9 cellular contexts compared by ENCODE assay signal in genomic region chr7:134885967-134886352, GRCh38.
A peak's percentile ranks its signal among the peaks of the same experiment; 100 is the strongest.
DNase-seq lines count a peak whose midpoint lies in the region; ATAC-seq, FAIRE-seq and TF ChIP-seq lines count a peak whose summit lies in the region.
"Had no signal": no experiment of that assay in that cellular context is flagged by ENCODE, and none has a peak within 500 bp of the region (broad histone marks: within the 10 kb centered on the region; RNA-seq: fewer than 3 reads in every experiment).

No MANE protein-coding gene starts in this region.

- peaks cover 31% of the 10 kb centered on the region for H3K79me2 ChIP-seq in endothelial cell of umbilical vein (ENCODE audit: control insufficient read depth, insufficient read depth, low read length)

- no peak overlapping the region for H3K4me3 Mint-ChIP-seq in nephron

- H3K4me3 ChIP-seq in BJ (ENCODE audit: low read depth, low read length) (no peak overlapping the region), endothelial cell of umbilical vein (replicated peaks in 1 of 3; ENCODE audit: insufficient read depth in 1 of 3, low read depth in 1 of 3, low read length in 3 of 3) (no peak overlapping the region)

- no peaks in the 10 kb centered on the region for H3K9me1 ChIP-seq in endothelial cell of umbilical vein (replicated peaks; ENCODE audit: control insufficient read depth, extremely low read depth, insufficient read depth, low read length)

- H4K20me1 ChIP-seq in endothelial cell of umbilical vein (replicated peaks; ENCODE audit: control insufficient read depth, extremely low read depth, insufficient read depth, low read length) = no peaks in the 10 kb centered on the region

- no peaks in the 10 kb centered on the region for H3K9me3 ChIP-seq in endothelial cell of umbilical vein (replicated peaks; ENCODE audit: control insufficient read depth, insufficient read depth, low read length)

- dilution Hi-C loops in endothelial cell of umbilical vein (cut with MboI; ENCODE audit: extremely low pct_ligation_motif_present, low sequenced_read_pairs) = no loop called here

- no peak for ATAC-seq in HG02840 (IDR thresholded peaks at IDR 0.05; ENCODE audit: low FRiP score, unreplicated experiment)
- no peak for ATAC-seq in GM21576 (IDR thresholded peaks at IDR 0.05; ENCODE audit: unreplicated experiment)
- ATAC-seq in GM21381 (IDR thresholded peaks at IDR 0.05; ENCODE audit: unreplicated experiment) = no peak

- no TSS peak for BruUV-seq in endothelial cell of umbilical vein (replicated peaks; lab: Mats Ljungman, UMichigan)

- H3K27me3 ChIP-seq in BJ (ENCODE audit: control insufficient read depth, insufficient read depth, low read length) (no peaks in the 10 kb centered on the region), endothelial cell of umbilical vein (ENCODE audit: control insufficient read depth in 2 of 2, insufficient read depth in 2 of 2, low read length in 2 of 2) (no peaks in the 10 kb centered on the region)

- TF ChIP-seq POLR2A in endothelial cell of umbilical vein (IDR thresholded peaks at IDR 0.05; ENCODE audit: low read depth, low read length) = no peak

- H3K4me2 ChIP-seq in endothelial cell of umbilical vein (ENCODE audit: insufficient read depth, low read length) = peak overlapping the region; percentile 72

- H3K9ac ChIP-seq in endothelial cell of umbilical vein (replicated peaks; ENCODE audit: extremely low read depth, insufficient read depth, low read length) = no peak overlapping the region

- H3K27ac ChIP-seq in endothelial cell of umbilical vein (ENCODE audit: insufficient read depth, low read depth, low read length) = peak overlapping the region; percentile 65

- no peak for FAIRE-seq in endothelial cell of umbilical vein (lab: Jason Lieb, UNC)

- no peak overlapping the region for H2AFZ ChIP-seq in endothelial cell of umbilical vein (ENCODE audit: low read depth, low read length)

- no peaks in the 10 kb centered on the region for H3K36me3 Mint-ChIP-seq in nephron (ENCODE audit: low read depth)

- intact Hi-C loops in endothelial cell of umbilical vein (cut with micrococcal nuclease) = loop anchor here (2.0 kb wide), 1 partner anchor 107 kb away; the partner anchor contains the start of gene CALD1

- no peaks in the 10 kb centered on the region for H3K27me3 Mint-ChIP-seq in nephron (ENCODE audit: low read depth)

- peaks cover 56% of the 10 kb centered on the region for H3K4me1 Mint-ChIP-seq in nephron

- H3K27ac Mint-ChIP-seq in nephron = peak overlapping the region; percentile 71 to 86 (median 83)

- H3K9me3 Mint-ChIP-seq in nephron = no peaks in the 10 kb centered on the region

- CTCF ChIA-PET in BJ (lab: Yijun Ruan, JAX) = no interaction called here
- CTCF ChIA-PET in endothelial cell of umbilical vein (lab: Charles Lee) = interaction anchor here (0.7 to 1.6 kb wide), 6 partner anchors 9 to 160 kb away, joined by 3 to 7 read pairs (median 4); no protein-coding TSS in a partner anchor

- H3K4me1 ChIP-seq in endothelial cell of umbilical vein (ENCODE audit: control insufficient read depth, extremely low read depth, insufficient read depth, low read length) = peaks cover 30% of the 10 kb centered on the region

- H3K36me3 ChIP-seq in BJ (ENCODE audit: control insufficient read depth, insufficient read depth, low read length) (peaks cover 9% of the 10 kb centered on the region), endothelial cell of umbilical vein (ENCODE audit: control insufficient read depth in 2 of 2, extremely low read depth in 1 of 2, insufficient read depth in 2 of 2, low read length in 2 of 2) (peaks cover 6 to 8% of the 10 kb centered on the region in 2 experiments)

- peak; percentile 74 for DNase-seq in BJ (ENCODE audit: low read depth)
- DNase-seq in NCI-H226 = peak; percentile 37
- DNase-seq in endothelial cell of umbilical vein (ENCODE audit: low read depth, low spot score) = no peak
- no peak for DNase-seq in GM19238 (ENCODE audit: insufficient read length, low spot score)
- DNase-seq: cortex of kidney had no signal

- POLR2A ChIA-PET in BJ (lab: Charles Lee) = interaction anchor here (0.5 kb wide), 1 partner anchor 89 kb away, joined by 9 read pairs; no protein-coding TSS in a partner anchor
- POLR2A ChIA-PET in endothelial cell of umbilical vein (lab: Charles Lee) = no interaction called here

- TF ChIP-seq CTCF in BJ (IDR thresholded peaks at IDR 0.05; ENCODE audit: insufficient read depth, low read depth, low read length) (no peak), endothelial cell of umbilical vein (IDR thresholded peaks at IDR 0.05; ENCODE audit: extremely low read depth in 1 of 2, insufficient read depth in 1 of 2, low read depth in 1 of 2, low read length in 2 of 2) (no peak), nephron (IDR thresholded peaks at IDR 0.05; ENCODE audit: unreplicated experiment in 3 of 3) (no peak)

TF ChIP-seq in endothelial cell of umbilical vein, 7 proteins besides CTCF, POLR2A, EP300 and RAD21:
- TF ChIP-seq FOS (IDR thresholded peaks at IDR 0.05; ENCODE audit: borderline replicate concordance, insufficient read depth, low read length) (peak; percentile 61), EZH2 (IDR thresholded peaks at IDR 0.05; ENCODE audit: borderline replicate concordance, low read depth, low read length, severe bottlenecking) (no peak), JUN (IDR thresholded peaks at IDR 0.05; ENCODE audit: borderline replicate concordance, insufficient read depth, insufficient read length, low read depth) (no peak), MYC (IDR thresholded peaks at IDR 0.05; ENCODE audit: low read depth, low read length) (no peak), POLR2AphosphoS5 (IDR thresholded peaks at IDR 0.05; ENCODE audit: insufficient read depth, low read depth, low read length) (no peak), MAX (IDR thresholded peaks at IDR 0.05; ENCODE audit: insufficient read depth, insufficient read length) (no peak), GATA2 (IDR thresholded peaks at IDR 0.05; ENCODE audit: insufficient read depth, insufficient read length, low read depth, low read length) (no peak)

Comparison
In these comparisons a context has a peak if more than half of its experiments do, and no peak if none do; other contexts are left out.
1. DNase-seq: peak in BJ (single experiment) and NCI-H226 (single experiment); none in endothelial cell of umbilical vein (single experiment) and GM19238 (single experiment).